ENCODE assay signal across 1 cellular context in genomic region chr6:105600342-105601293, GRCh38.
TF ChIP-seq lines count a peak whose summit lies in the region.

No MANE protein-coding gene starts in this region.

TF ChIP-seq in WTC11, 78 proteins besides CTCF, POLR2A, EP300 and RAD21 (continued from another document):
- TF ChIP-seq TCF7 (CRISPR knock-in tag; IDR thresholded peaks at IDR 0.05; ENCODE audit: low read depth) (no peak), MLX (CRISPR knock-in tag; IDR thresholded peaks at IDR 0.05) (no peak), NR1H2 (CRISPR knock-in tag; IDR thresholded peaks at IDR 0.05) (no peak)
